In genomic region chr1:45673956-45674355, GRCh38 we compare ENCODE assay signal across 36 cellular contexts. TPM values are rescaled to one million over a fixed set of nuclear protein-coding genes. Genes with fewer than 3 reads are reported as not detected.
DNase-seq lines count a peak whose midpoint lies in the region; ATAC-seq, FAIRE-seq and TF ChIP-seq lines count a peak whose summit lies in the region.
"Had no signal": no experiment of that assay in that cellular context is flagged by ENCODE, and none has a peak within 500 bp of the region (broad histone marks: within the 10 kb centered on the region; RNA-seq: fewer than 3 reads in every experiment).

No MANE protein-coding gene starts in this region.

- H3K9me3 ChIP-seq in A549: no peaks in the 10 kb centered on the region
- H3K9me3 ChIP-seq: adrenal gland, lower lobe of right lung, mucosa of descending colon, suprapubic skin, upper lobe of right lung had no signal

- peaks cover 41% of the 10 kb centered on the region for H3K4me1 ChIP-seq in A549

- no peaks in the 10 kb centered on the region for H3K9me3 Mint-ChIP-seq in HFFc6
- no peaks in the 10 kb centered on the region for H3K9me3 Mint-ChIP-seq in osteocyte (ENCODE audit: unreplicated experiment)
- H3K9me3 Mint-ChIP-seq: activated CD8-positive, alpha-beta T cell treated with anti-CD3 and anti-CD28 coated beads for 36 hours; activated naive CD4-positive, alpha-beta T cell treated with anti-CD3 and anti-CD28 coated beads for 36 hours; activated T-helper 1 cell treated with anti-CD3 and anti-CD28 coated beads, Interleukin-12 subunit alpha, Interleukin-12 subunit beta, Interleukin-2, Interleukin-4 antibody, amounts not matched to agents 30 ng/mL and 10 ng/mL and 1 ng/mL, durations not matched to agents 14 hours and 24 hours and 36 hours; CD4-positive, alpha-beta T cell; natural killer cell had no signal

- TF ChIP-seq EP300 in A549 (IDR thresholded peaks at IDR 0.05): no peak

- ATAC-seq in A549: no peak
- ATAC-seq: activated CD8-positive, alpha-beta T cell treated with anti-CD3 and anti-CD28 coated beads for 36 hours; lower lobe of right lung; natural killer cell; upper lobe of right lung had no signal

- TF ChIP-seq RAD21 in A549 (conservative IDR thresholded peaks at IDR 0.05 in 1 of 2, IDR thresholded peaks at IDR 0.05 in 1 of 2): no peak

- CTCF ChIA-PET in A549 (lab: Yijun Ruan, JAX): interaction anchor here (0.7 kb wide), 1 partner anchor 87 kb away, joined by 5 read pairs; no protein-coding TSS in a partner anchor

- no peak overlapping the region for H3K4me3 ChIP-seq in A549
- H3K4me3 ChIP-seq: adrenal gland, lower lobe of right lung, mucosa of descending colon, PC-9, skin epidermis, suprapubic skin, upper lobe of right lung had no signal

- H3K27ac ChIP-seq in A549: no peak overlapping the region
- H3K27ac ChIP-seq: adrenal gland, lower lobe of right lung, PC-9, skin epidermis, suprapubic skin, upper lobe of right lung had no signal

- H3K4me2 ChIP-seq in A549: 0 out of 3 replicates have a peak overlapping the region, but pooled peaks have one; percentile 17
- H3K4me2 ChIP-seq: PC-9 had no signal

- WGBS in A549 (ENCODE audit: missing lambda C conversion rate): 95% methylated on average over 4 of the region's 4 CpGs

- peaks cover 68% of the 10 kb centered on the region for H3K4me1 Mint-ChIP-seq in HFFc6 (ENCODE audit: low read depth)
- H3K4me1 Mint-ChIP-seq in osteocyte (ENCODE audit: unreplicated experiment): peaks cover 59% of the 10 kb centered on the region

- no peak for TF ChIP-seq POLR2A in A549 (IDR thresholded peaks at IDR 0.05; ENCODE audit: low read length)

- H3K27me3 Mint-ChIP-seq in HFFc6 (ENCODE audit: insufficient read depth): no peaks in the 10 kb centered on the region
- H3K27me3 Mint-ChIP-seq in osteocyte (ENCODE audit: unreplicated experiment): no peaks in the 10 kb centered on the region
- H3K27me3 Mint-ChIP-seq: activated CD8-positive, alpha-beta T cell treated with anti-CD3 and anti-CD28 coated beads for 36 hours; CD4-positive, alpha-beta T cell had no signal

- peaks cover 7% of the 10 kb centered on the region for H3K36me3 Mint-ChIP-seq in HFFc6 (ENCODE audit: low read depth)
- H3K36me3 Mint-ChIP-seq in osteocyte (ENCODE audit: unreplicated experiment): peaks cover 4% of the 10 kb centered on the region
- H3K36me3 Mint-ChIP-seq: natural killer cell had no signal

- no peak for TF ChIP-seq CTCF in A549 (IDR thresholded peaks at IDR 0.05)
- TF ChIP-seq CTCF in HFFc6 (IDR thresholded peaks at IDR 0.05): no peak
- no peak for TF ChIP-seq CTCF in osteocyte (IDR thresholded peaks at IDR 0.05)

- DNase-seq in A549 (ENCODE audit: low read depth in 1 of 2, low spot score in 1 of 2) (no peak), HFFc6 (no peak), dedifferentiated amniotic fluid mesenchymal stem cell (ENCODE audit: extremely low spot score) (peak; percentile 58), osteocyte (ENCODE audit: extremely low spot score, unreplicated experiment) (no peak), RPMI8226 (no peak), NCI-H1417 treated with DMSO at 0.1 percent for 48 hours (lab: John Stamatoyannopoulos, UW) (no peak), AML-193 (lab: John Stamatoyannopoulos, UW) (no peak), NCI-H774 (lab: John Stamatoyannopoulos, UW) (no peak)
- DNase-seq: activated CD8-positive, alpha-beta memory T cell treated with anti-CD3 and anti-CD28 coated beads, Interleukin-2, amount 50 U/mL, for 48 hours; activated CD8-positive, alpha-beta T cell treated with anti-CD3 and anti-CD28 coated beads for 36 hours; activated naive CD4-positive, alpha-beta T cell treated with anti-CD3 and anti-CD28 coated beads for 36 hours; adrenal gland; CD4-positive, alpha-beta T cell; effector CD8-positive, alpha-beta T cell; foreskin fibroblast; KG1; lower lobe of right lung; mucosa of descending colon; natural killer cell; NCI-H1105 treated with DMSO at 0.1 percent for 48 hours; NCI-H1930; NCI-H2171 treated with DMSO at 0.1 percent for 48 hours; NCI-H524 treated with DMSO at 0.1 percent for 48 hours; nucleus accumbens; PC-9; SHP77; stimulated activated naive CD4-positive, alpha-beta T cell treated with Interleukin-2 at 50 U/mL for 16 hours; upper lobe of right lung had no signal

- H3K27ac Mint-ChIP-seq in HFFc6 (peak overlapping the region; percentile 43; the same call in 1 of the 2 replicates), osteocyte (ENCODE audit: unreplicated experiment) (peak overlapping the region; percentile 53)
- H3K27ac Mint-ChIP-seq: activated CD8-positive, alpha-beta T cell treated with anti-CD3 and anti-CD28 coated beads for 36 hours; activated naive CD4-positive, alpha-beta T cell treated with anti-CD3 and anti-CD28 coated beads for 36 hours; activated T-helper 1 cell treated with anti-CD3 and anti-CD28 coated beads, Interleukin-12 subunit alpha, Interleukin-12 subunit beta, Interleukin-2, Interleukin-4 antibody, amounts not matched to agents 30 ng/mL and 10 ng/mL and 1 ng/mL, durations not matched to agents 14 hours and 24 hours and 36 hours; CD4-positive, alpha-beta T cell had no signal

- H3K4me3 Mint-ChIP-seq in HFFc6: no peak overlapping the region
- no peak overlapping the region for H3K4me3 Mint-ChIP-seq in osteocyte (ENCODE audit: unreplicated experiment)
- H3K4me3 Mint-ChIP-seq: activated CD8-positive, alpha-beta T cell treated with anti-CD3 and anti-CD28 coated beads for 36 hours; activated naive CD4-positive, alpha-beta T cell treated with anti-CD3 and anti-CD28 coated beads for 36 hours; activated T-helper 1 cell treated with anti-CD3 and anti-CD28 coated beads, Interleukin-12 subunit alpha, Interleukin-12 subunit beta, Interleukin-2, Interleukin-4 antibody, amounts not matched to agents 30 ng/mL and 10 ng/mL and 1 ng/mL, durations not matched to agents 14 hours and 24 hours and 36 hours; CD4-positive, alpha-beta T cell; natural killer cell had no signal

- no peak for FAIRE-seq in A549 (lab: Jason Lieb, UNC)
- FAIRE-seq: A204.1, D721Med, GM18507, GM19239 had no signal

- POLR2A ChIA-PET in A549 (lab: Yijun Ruan, JAX): no interaction called here

TF ChIP-seq in A549, 52 proteins besides CTCF, POLR2A, EP300 and RAD21 (continues in another document):
- TF ChIP-seq FOSB (CRISPR knock-in tag; IDR thresholded peaks at IDR 0.05): no peak
- no peak for TF ChIP-seq MAFK (IDR thresholded peaks at IDR 0.05; ENCODE audit: partially characterized antibody)
- TF ChIP-seq CHD2 (IDR thresholded peaks at IDR 0.05; ENCODE audit: low read length, partially characterized antibody): no peak
- no peak for TF ChIP-seq HMGXB4 (CRISPR knock-in tag; IDR thresholded peaks at IDR 0.05; ENCODE audit: borderline replicate concordance)
- TF ChIP-seq HOXA7 (CRISPR knock-in tag; IDR thresholded peaks at IDR 0.05): no peak
- no peak for TF ChIP-seq NFE2L2 (conservative IDR thresholded peaks at IDR 0.05; ENCODE audit: low read length)
- TF ChIP-seq FOXS1 (CRISPR knock-in tag; IDR thresholded peaks at IDR 0.05): no peak
- TF ChIP-seq JUNB (IDR thresholded peaks at IDR 0.05): no peak
- TF ChIP-seq MAX (IDR thresholded peaks at IDR 0.05): no peak
- no peak for TF ChIP-seq HEYL (CRISPR knock-in tag; IDR thresholded peaks at IDR 0.05)
- no peak for TF ChIP-seq RCOR1 (IDR thresholded peaks at IDR 0.05; ENCODE audit: low read depth, low read length)
- no peak for TF ChIP-seq SREBF2 (IDR thresholded peaks at IDR 0.05)

RNA-seq across cellular contexts. Expression of gene GPBP1L1, which starts 12.4 kb away (rescaled TPM):
- polyA plus RNA-seq in A549 (2011; rRNA removed) (61.3 and 74.0 TPM in 2 replicates), A549 (2017; fragmentation: RNase III; extraction: RNeasy Plus Mini Kit Qiagen cat#74134 plus additional on column Dnase treatment) (47.7 to 50.9 TPM (median 50.5 TPM) in 3 replicates)
- 13.3 and 14.8 TPM in 2 replicates for polyA plus RNA-seq in A549 (2012; cell fraction: cytosol; rRNA removed)
- 11.6 and 17.7 TPM in 2 replicates for polyA plus RNA-seq in A549 (2012; cell fraction: nucleus; rRNA removed)
- polyA minus RNA-seq in A549 (2011; rRNA and poly(A)+ RNA removed): 60.0 and 65.4 TPM in 2 replicates
- total RNA-seq in HFFc6 (2021; fragmentation: NEBNext Ultra II Directional; extraction: Animal tissue kit (Norgen Biotek cat#: 25700)): 10 to 100 TPM; 66.5 to 76.7 (median 68.1) TPM
- total RNA-seq in osteocyte: 87.2 and 96.0 TPM in 2 replicates

RNA-seq across cellular contexts. Expression of gene TMEM69, which starts 14.0 kb away (rescaled TPM):
- polyA plus RNA-seq in A549 (2011; rRNA removed): 50.8 and 65.4 TPM in 2 replicates
- 22.9 and 28.9 TPM in 2 replicates for polyA plus RNA-seq in A549 (2012; cell fraction: cytosol; rRNA removed)
- polyA plus RNA-seq in A549 (2012; cell fraction: nucleus; rRNA removed): 10.7 and 12.7 TPM in 2 replicates
- polyA plus RNA-seq in A549 (2017; fragmentation: RNase III; extraction: RNeasy Plus Mini Kit Qiagen cat#74134 plus additional on column Dnase treatment): 21.6 to 23.1 TPM (median 22.7 TPM) in 3 replicates
- polyA minus RNA-seq in A549 (2011; rRNA and poly(A)+ RNA removed): 21.7 and 29.1 TPM in 2 replicates
- total RNA-seq in HFFc6 (2021; fragmentation: NEBNext Ultra II Directional; extraction: Animal tissue kit (Norgen Biotek cat#: 25700)): 10 to 100 TPM; 18.5 to 27.5 (median 22.1) TPM
- 20.0 and 23.1 TPM in 2 replicates for total RNA-seq in osteocyte

RNA-seq across cellular contexts. Expression of gene CCDC17, which starts 50.1 kb away (rescaled TPM):
- polyA plus RNA-seq in A549 (2011; rRNA removed) (0.38 and 0.50 TPM in 2 replicates), A549 (2017; fragmentation: RNase III; extraction: RNeasy Plus Mini Kit Qiagen cat#74134 plus additional on column Dnase treatment) (0.26 to 0.66 TPM (median 0.49 TPM) in 3 replicates)
- 0.26 and 0.35 TPM in 2 replicates for polyA plus RNA-seq in A549 (2012; cell fraction: cytosol; rRNA removed)
- polyA plus RNA-seq in A549 (2012; cell fraction: nucleus; rRNA removed): 3.4 TPM in 2 replicates
- 1.7 and 2.0 TPM in 2 replicates for polyA minus RNA-seq in A549 (2011; rRNA and poly(A)+ RNA removed)
- total RNA-seq in HFFc6 (2021; fragmentation: NEBNext Ultra II Directional; extraction: Animal tissue kit (Norgen Biotek cat#: 25700)): under 1 TPM; 0.24 to 0.79 (median 0.31) TPM
- 2.2 and 2.4 TPM in 2 replicates for total RNA-seq in osteocyte
- total RNA-seq: epithelial cell of proximal tubule had no signal
